7 cellular contexts compared by ENCODE assay signal in genomic region chr10:7408003-7408493, GRCh38. TPM values are rescaled to one million over a fixed set of nuclear protein-coding genes. Genes with fewer than 3 reads are reported as not detected.
DNase-seq lines count a peak whose midpoint lies in the region; ATAC-seq and TF ChIP-seq lines count a peak whose summit lies in the region.

No MANE protein-coding gene starts in this region.

- DNase-seq in colonic mucosa (peak; percentile 39), lower lobe of right lung (peak; percentile 72), NOMO-1 treated with dmso at 0.1 percent for 144 hours (lab: John Stamatoyannopoulos, UW; ENCODE audit: unreplicated experiment) (no peak), T1000 (lab: John Stamatoyannopoulos, UW) (no peak)

- H3K4me1 Mint-ChIP-seq in stimulated activated memory B cell treated with anti-CD40 and anti-IgM and Interleukin-4, amounts not matched to agents 10 μg/mL and 1 μg/mL and 100 μg/mL, for 72 hours, result peaks cover 70% of the 10 kb centered on the region

- peak overlapping the region; percentile 26 to 56 for H3K9ac ChIP-seq in colonic mucosa (ENCODE audit: low read depth in 2 of 2, low read length in 2 of 2)

- H3K36me3 Mint-ChIP-seq in stimulated activated memory B cell treated with anti-CD40 and anti-IgM and Interleukin-4, amounts not matched to agents 10 μg/mL and 1 μg/mL and 100 μg/mL, for 72 hours, result peaks cover 16% of the 10 kb centered on the region

- H3K9me3 ChIP-seq in colonic mucosa, result no peaks in the 10 kb centered on the region
- no peaks in the 10 kb centered on the region for H3K9me3 ChIP-seq in lower lobe of right lung

- TF ChIP-seq CTCF in WI38 (IDR thresholded peaks at IDR 0.05; ENCODE audit: low read depth, low read length), result no peak
- TF ChIP-seq CTCF in colonic mucosa (IDR thresholded peaks at IDR 0.05), result no peak
- no peak for TF ChIP-seq CTCF in lower lobe of right lung (IDR thresholded peaks at IDR 0.05)

- intact Hi-C loops in colonic mucosa (cut with DNase I) (no loop called here), lower lobe of right lung (cut with DNase I) (loop anchor here (10.0 kb wide), 1 partner anchor 143 kb away; no protein-coding TSS in a partner anchor)

- peak overlapping the region; percentile 91 for H3K4me3 Mint-ChIP-seq in stimulated activated memory B cell treated with anti-CD40 and anti-IgM and Interleukin-4, amounts not matched to agents 10 μg/mL and 1 μg/mL and 100 μg/mL, for 72 hours

- H3K27ac Mint-ChIP-seq in stimulated activated memory B cell treated with anti-CD40 and anti-IgM and Interleukin-4, amounts not matched to agents 10 μg/mL and 1 μg/mL and 100 μg/mL, for 72 hours, result peak overlapping the region; percentile 88

- H3K9me3 Mint-ChIP-seq in stimulated activated memory B cell treated with anti-CD40 and anti-IgM and Interleukin-4, amounts not matched to agents 10 μg/mL and 1 μg/mL and 100 μg/mL, for 72 hours, result no peaks in the 10 kb centered on the region

- H3K4me3 ChIP-seq in WI38 (ENCODE audit: low read depth, low read length) (peak overlapping the region; percentile 56), colonic mucosa (peak overlapping the region; percentile 54), lower lobe of right lung (peak overlapping the region; percentile 74)

- no peaks in the 10 kb centered on the region for H3K36me3 ChIP-seq in colonic mucosa
- no peaks in the 10 kb centered on the region for H3K36me3 ChIP-seq in lower lobe of right lung

- ATAC-seq in GM21786 (IDR thresholded peaks at IDR 0.05; ENCODE audit: unreplicated experiment), result peak; percentile 16
- peak; percentile 3 to 42 for ATAC-seq in lower lobe of right lung
- ATAC-seq in stimulated activated memory B cell treated with anti-CD40 and anti-IgM and Interleukin-4, amounts not matched to agents 10 μg/mL and 1 μg/mL and 100 μg/mL, for 72 hours, result peak; percentile 13

- H3K27me3 Mint-ChIP-seq in stimulated activated memory B cell treated with anti-CD40 and anti-IgM and Interleukin-4, amounts not matched to agents 10 μg/mL and 1 μg/mL and 100 μg/mL, for 72 hours, result no peaks in the 10 kb centered on the region

- no peaks in the 10 kb centered on the region for H3K4me1 ChIP-seq in colonic mucosa
- H3K4me1 ChIP-seq in lower lobe of right lung, result peaks cover 41% of the 10 kb centered on the region

- H3K27me3 ChIP-seq in colonic mucosa, result peaks cover 49% of the 10 kb centered on the region
- H3K27me3 ChIP-seq in lower lobe of right lung (ENCODE audit: low read depth), result peaks cover 33% of the 10 kb centered on the region

- H3K27ac ChIP-seq in colonic mucosa, result peak overlapping the region; percentile 40
- H3K27ac ChIP-seq in lower lobe of right lung, result peak overlapping the region; percentile 76

RNA-seq across cellular contexts. Expression of gene SFMBT2, which starts 2.8 kb away (rescaled TPM):
- total RNA-seq in colonic mucosa, result 1 to 10 TPM; 2.3 to 3.5 TPM
- 22.3 TPM for total RNA-seq in lower lobe of right lung

Comparison
In these comparisons a context has a peak if more than half of its experiments do, and no peak if none do; other contexts are left out.
1. DNase-seq: peak in colonic mucosa (single experiment) and lower lobe of right lung (single experiment); none in NOMO-1 treated with dmso at 0.1 percent for 144 hours (single experiment) and T1000 (single experiment).
2. Peak in every context shown above with its lines, with median percentiles within 50 percentile points of each other: ATAC-seq and H3K4me3 ChIP-seq.